Comparison of ENCODE assay signal across 21 cellular contexts in the genomic region with DNA sequence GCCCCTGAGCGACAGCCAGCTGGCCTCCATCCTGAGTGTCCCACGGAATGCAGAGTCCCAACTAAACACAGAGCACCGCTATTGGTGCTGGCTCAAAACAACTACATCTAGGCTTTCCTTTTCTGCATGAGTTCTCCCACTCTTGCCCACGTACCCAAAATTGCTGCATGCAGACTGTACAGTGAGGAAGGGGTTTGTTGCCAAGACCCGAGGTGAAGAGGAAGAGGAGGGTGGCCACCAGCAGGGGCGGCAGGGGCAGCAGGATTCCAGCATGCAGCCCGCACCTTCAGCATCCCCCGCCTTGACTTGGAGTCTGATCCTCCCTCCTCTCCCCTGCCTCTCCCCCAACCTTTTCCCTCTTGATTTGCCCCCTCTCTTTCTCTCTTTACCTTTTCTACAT. TPM values are rescaled to one million over a fixed set of nuclear protein-coding genes. Genes with fewer than 3 reads are reported as not detected.
DNase-seq lines count a peak whose midpoint lies in the region; TF ChIP-seq lines count a peak whose summit lies in the region.
"Had no signal": no experiment of that assay in that cellular context is flagged by ENCODE, and none has a peak within 500 bp of the region (broad histone marks: within the 10 kb centered on the region; RNA-seq: fewer than 3 reads in every experiment).

No MANE protein-coding gene starts in this region.

- 63% methylated on average over 4 of the region's 8 CpGs for WGBS in mammary epithelial cell (ENCODE audit: low coverage, missing lambda C conversion rate)
- 92% methylated on average over 8 of the region's 8 CpGs; no CpG with 5 or more reads in 1 of the 2 experiments for WGBS in endodermal cell (ENCODE audit: insufficient coverage in 1 of 2, insufficient read length in 1 of 2), 2 experiments
- WGBS in trophoblast cell (ENCODE audit: extremely low coverage, insufficient coverage, insufficient read length), result no CpG with 5 or more reads among the region's 8 CpGs

- H2BK5ac ChIP-seq in trophoblast cell (ENCODE audit: low read depth, low read length, poor library complexity), result no peak overlapping the region

- peaks cover 1% of the 10 kb centered on the region for H3K79me1 ChIP-seq in trophoblast cell (ENCODE audit: low read length)

- no peak for TF ChIP-seq CTCF in MCF 10A (IDR thresholded peaks at IDR 0.05; ENCODE audit: unreplicated experiment)
- TF ChIP-seq CTCF in mammary epithelial cell (conservative IDR thresholded peaks at IDR 0.05 in 1 of 2, IDR thresholded peaks at IDR 0.05 in 1 of 2; ENCODE audit: extremely low read depth in 1 of 2, insufficient read depth in 1 of 2, low read depth in 1 of 2, low read length in 2 of 2), result no peak
- no peak for TF ChIP-seq CTCF in endodermal cell (conservative IDR thresholded peaks at IDR 0.05)
- TF ChIP-seq CTCF in GM13976 (IDR thresholded peaks at IDR 0.05; ENCODE audit: borderline replicate concordance, control extremely low read depth, extremely low read depth, insufficient read depth, missing control alignments), result no peak

- no peak overlapping the region for H3K4ac ChIP-seq in trophoblast cell (ENCODE audit: low read depth, low read length)

- in situ Hi-C loops in mammary epithelial cell (cut with MboI; ENCODE audit: low sequenced_read_pairs in 2 of 2) (no loop called here), GM13976 (cut with MboI; ENCODE audit: low sequenced_read_pairs, unreplicated experiment) (loop anchor here (10.0 kb wide), 1 partner anchor 69 kb away; no protein-coding TSS in a partner anchor)

- DNase-seq in MCF 10A (ENCODE audit: unreplicated experiment) (no peak), mammary epithelial cell (no peak), endodermal cell (peak; percentile 23), trophoblast cell (no peak), HuH-7.5 (ENCODE audit: low spot score) (no peak), GM03348 (ENCODE audit: low spot score) (no peak), NCI-H510A (lab: John Stamatoyannopoulos, UW) (no peak), GM13976 (ENCODE audit: low spot score) (no peak)
- DNase-seq: CD4-positive, CD25-positive, alpha-beta regulatory T cell; COR-L47; DMS 273 treated with DMSO at 0.1 percent for 48 hours; DND-41; NCI-H1105 treated with DMSO at 0.1 percent for 48 hours; NCI-H1694; NCI-H2081 treated with DMSO at 0.1 percent for 48 hours; NCI-H446 treated with DMSO at 0.1 percent for 48 hours; SHP77 had no signal

- H3K27ac ChIP-seq in mammary epithelial cell (ENCODE audit: insufficient read depth, low read depth, low read length) (no peak overlapping the region), endodermal cell (ENCODE audit: low read depth, low read length) (no peak overlapping the region), trophoblast cell (ENCODE audit: low read depth, low read length) (no peak overlapping the region)
- H3K27ac ChIP-seq: 22Rv1, SK-N-MC had no signal

- no peak overlapping the region for H3K18ac ChIP-seq in trophoblast cell (ENCODE audit: low read length)

- H2AK5ac ChIP-seq in trophoblast cell (ENCODE audit: low read length), result no peak overlapping the region

- no peak overlapping the region for H2AFZ ChIP-seq in mammary epithelial cell (ENCODE audit: low read depth, low read length)
- no peak overlapping the region for H2AFZ ChIP-seq in trophoblast cell (ENCODE audit: insufficient read depth, low read length, poor library complexity)

- no peak overlapping the region for H2BK120ac ChIP-seq in trophoblast cell (ENCODE audit: insufficient read depth, low read length, poor library complexity)

- intact Hi-C loops in MCF 10A (cut with micrococcal nuclease), result no loop called here
- intact Hi-C loops in mammary epithelial cell (cut with micrococcal nuclease), result no loop called here

- peak overlapping the region; percentile 46 for H3K27ac Mint-ChIP-seq in MCF 10A (ENCODE audit: low read depth, unreplicated experiment)
- no peak overlapping the region for H3K27ac Mint-ChIP-seq in endodermal cell
- H3K27ac Mint-ChIP-seq: CD4-positive, CD25-positive, alpha-beta regulatory T cell had no signal

- H3K27me3 Mint-ChIP-seq in MCF 10A (ENCODE audit: insufficient read depth, unreplicated experiment) (no peaks in the 10 kb centered on the region), endodermal cell (ENCODE audit: insufficient read depth) (peaks cover 12% of the 10 kb centered on the region)

- no TSS peak for BruUV-seq in MCF 10A (replicated peaks; lab: Mats Ljungman, UMichigan)
- no TSS peak for BruUV-seq in mammary epithelial cell (replicated peaks; lab: Mats Ljungman, UMichigan)

- H4K91ac ChIP-seq in trophoblast cell (ENCODE audit: low read depth, low read length), result peak overlapping the region; percentile 15

- CTCF ChIA-PET in MCF 10A (lab: Yijun Ruan, JAX) (interaction anchor here (0.7 to 28.2 kb wide), 10 partner anchors 9 to 489 kb away, joined by 3 to 1438 read pairs (median 5); a partner anchor contains a TSS), mammary epithelial cell (lab: Charles Lee; ENCODE audit: low non-redundant PET) (no interaction called here)

- H3K79me2 ChIP-seq in mammary epithelial cell (ENCODE audit: insufficient read depth, low read length) (no peaks in the 10 kb centered on the region), trophoblast cell (ENCODE audit: control insufficient read depth, insufficient read depth, low read length, poor library complexity) (no peaks in the 10 kb centered on the region)

- no peak overlapping the region for H3K23ac ChIP-seq in trophoblast cell (ENCODE audit: low read length)

- H3K4me1 ChIP-seq in mammary epithelial cell (ENCODE audit: insufficient read depth, low read length) (peaks cover 13% of the 10 kb centered on the region), endodermal cell (ENCODE audit: control insufficient read depth, insufficient read depth, low read length) (no peaks in the 10 kb centered on the region), trophoblast cell (ENCODE audit: control insufficient read depth in 1 of 2, insufficient read depth in 2 of 2, low read length in 2 of 2) (peaks cover 20 to 22% of the 10 kb centered on the region in 2 experiments)

- H3K4me3 ChIP-seq in mammary epithelial cell (replicated peaks in 1 of 3; ENCODE audit: insufficient read depth in 1 of 3, low read depth in 2 of 3, low read length in 3 of 3) (no peak overlapping the region), endodermal cell (ENCODE audit: low read length) (no peak overlapping the region), trophoblast cell (ENCODE audit: low read depth, low read length) (no peak overlapping the region)
- H3K4me3 ChIP-seq: SK-N-MC had no signal

- H3K4me2 ChIP-seq in mammary epithelial cell (ENCODE audit: insufficient read depth, low read depth, low read length), result no peak overlapping the region
- no peak overlapping the region for H3K4me2 ChIP-seq in trophoblast cell (ENCODE audit: low read length)

- H4K8ac ChIP-seq in trophoblast cell (ENCODE audit: low read depth, low read length), result no peak overlapping the region

- H3K9me3 ChIP-seq in mammary epithelial cell (replicated peaks; ENCODE audit: insufficient read depth, low read length) (no peaks in the 10 kb centered on the region), endodermal cell (ENCODE audit: control insufficient read depth, low read length) (no peaks in the 10 kb centered on the region), trophoblast cell (ENCODE audit: insufficient read depth, low read depth, low read length) (no peaks in the 10 kb centered on the region)

- H3K4me3 Mint-ChIP-seq in MCF 10A (ENCODE audit: unreplicated experiment), result peak overlapping the region; percentile 17
- H3K4me3 Mint-ChIP-seq in endodermal cell, result no peak overlapping the region
- H3K4me3 Mint-ChIP-seq: CD4-positive, CD25-positive, alpha-beta regulatory T cell had no signal

- H2BK12ac ChIP-seq in trophoblast cell (ENCODE audit: low read length), result no peak overlapping the region

- no peaks in the 10 kb centered on the region for H3K9me3 Mint-ChIP-seq in MCF 10A (ENCODE audit: unreplicated experiment)
- no peaks in the 10 kb centered on the region for H3K9me3 Mint-ChIP-seq in endodermal cell
- H3K9me3 Mint-ChIP-seq: CD4-positive, CD25-positive, alpha-beta regulatory T cell had no signal

- H3K36me3 ChIP-seq in mammary epithelial cell (ENCODE audit: insufficient read depth, low read length) (no peaks in the 10 kb centered on the region), endodermal cell (ENCODE audit: control insufficient read depth, insufficient read depth, low read length) (no peaks in the 10 kb centered on the region), trophoblast cell (ENCODE audit: control insufficient read depth in 1 of 2, insufficient read depth in 2 of 2, low read length in 2 of 2) (no peaks in the 10 kb centered on the region)

- peaks cover 54% of the 10 kb centered on the region for H3K4me1 Mint-ChIP-seq in MCF 10A (ENCODE audit: insufficient read depth, unreplicated experiment)
- H3K4me1 Mint-ChIP-seq in endodermal cell, result no peaks in the 10 kb centered on the region
- H3K4me1 Mint-ChIP-seq: CD4-positive, CD25-positive, alpha-beta regulatory T cell had no signal

- dilution Hi-C loops in mammary epithelial cell (cut with HindIII; ENCODE audit: low sequenced_read_pairs), result no loop called here

- H3K14ac ChIP-seq in trophoblast cell (ENCODE audit: low read length), result no peak overlapping the region

- H3K27me3 ChIP-seq in mammary epithelial cell (ENCODE audit: insufficient read depth, low read length), result no peaks in the 10 kb centered on the region
- H3K27me3 ChIP-seq in endodermal cell (ENCODE audit: control insufficient read depth, insufficient read depth, low read length, poor library complexity, severe bottlenecking), result no peaks in the 10 kb centered on the region
- no peaks in the 10 kb centered on the region for H3K27me3 ChIP-seq in trophoblast cell (ENCODE audit: insufficient read depth, low read length)

- no peaks in the 10 kb centered on the region for H4K20me1 ChIP-seq in mammary epithelial cell (ENCODE audit: insufficient read depth, low read length)

- POLR2A ChIA-PET in MCF 10A (lab: Yijun Ruan, JAX), result interaction anchor here (0.5 to 5.1 kb wide), 13 partner anchors 9 to 625 kb away, joined by 3 to 46 read pairs (median 4); a partner anchor contains a TSS

- H3K9ac ChIP-seq in mammary epithelial cell (ENCODE audit: insufficient read depth, low read length) (no peak overlapping the region), endodermal cell (ENCODE audit: extremely low read depth, low read length, poor library complexity, severe bottlenecking) (no peak overlapping the region), trophoblast cell (ENCODE audit: low read length) (no peak overlapping the region)

- H4K12ac ChIP-seq in trophoblast cell (ENCODE audit: low read depth, low read length), result no peak overlapping the region

- H3K36me3 Mint-ChIP-seq in MCF 10A (ENCODE audit: insufficient read depth, unreplicated experiment) (peaks cover 20% of the 10 kb centered on the region), endodermal cell (ENCODE audit: low read depth) (no peaks in the 10 kb centered on the region)
- H3K36me3 Mint-ChIP-seq: CD4-positive, CD25-positive, alpha-beta regulatory T cell had no signal

RNA-seq across cellular contexts. Expression of a gene that starts 8.0 kb away (rescaled TPM):
- total RNA-seq in MCF 10A (2022) (86.4 and 126 TPM in 2 replicates), mammary epithelial cell (100 to 1,000 TPM in 1 of 2 donors, 10 to 100 TPM in 1; 95.5 to 606 TPM), endodermal cell (not detected)
- polyA plus RNA-seq in mammary epithelial cell, result 694 TPM
- polyA minus RNA-seq in mammary epithelial cell, result 47.9 TPM
- polyA plus RNA-seq in endodermal cell (2013, experiment 1 of 2), result not detected
- not detected for polyA plus RNA-seq in endodermal cell (2013, experiment 2 of 2)
- 1.0 and 1.1 TPM in 2 replicates for polyA plus RNA-seq in trophoblast cell (2013)
- total RNA-seq: CD4-positive, CD25-positive, alpha-beta regulatory T cell had no signal
- polyA plus RNA-seq: AG04450 had no signal

RNA-seq across cellular contexts. Expression of a gene that starts 9.7 kb away (rescaled TPM):
- total RNA-seq in MCF 10A (2022) (not detected in 2 replicates), mammary epithelial cell (under 1 TPM in 1 of 2 donors, not detected in 1; 0.66 TPM), endodermal cell (not detected)
- 1.0 TPM for polyA plus RNA-seq in mammary epithelial cell
- not detected for polyA minus RNA-seq in mammary epithelial cell
- not detected for polyA plus RNA-seq in endodermal cell (2013, experiment 1 of 2)
- not detected for polyA plus RNA-seq in endodermal cell (2013, experiment 2 of 2)
- polyA plus RNA-seq in trophoblast cell (2013), result not detected in 2 replicates
- total RNA-seq: CD4-positive, CD25-positive, alpha-beta regulatory T cell; G401 had no signal
- polyA plus RNA-seq: AG04450 had no signal

RNA-seq across cellular contexts. Expression of a gene that starts 17.1 kb away (rescaled TPM):
- total RNA-seq in MCF 10A (2022), result not detected in 2 replicates
- total RNA-seq in mammary epithelial cell, result under 1 TPM; 0.17 to 0.87 TPM
- 0.11 TPM for polyA plus RNA-seq in mammary epithelial cell
- not detected for polyA minus RNA-seq in mammary epithelial cell
- total RNA-seq in endodermal cell, result not detected
- polyA plus RNA-seq in endodermal cell (2013, experiment 1 of 2), result not detected
- polyA plus RNA-seq in endodermal cell (2013, experiment 2 of 2), result not detected
- 3.6 and 3.8 TPM in 2 replicates for polyA plus RNA-seq in trophoblast cell (2013)
- total RNA-seq: G401 had no signal
- polyA plus RNA-seq: AG04450 had no signal

RNA-seq across cellular contexts. Expression of a gene that starts 25.2 kb away (rescaled TPM):
- total RNA-seq in MCF 10A (2022), result 46.9 and 80.4 TPM in 2 replicates
- total RNA-seq in mammary epithelial cell, result 100 to 1,000 TPM in 1 of 2 donors, 1 to 10 TPM in 1; 4.0 to 363 TPM
- 133 TPM for polyA plus RNA-seq in mammary epithelial cell
- 9.8 TPM for polyA minus RNA-seq in mammary epithelial cell
- total RNA-seq in endodermal cell, result not detected
- not detected for polyA plus RNA-seq in endodermal cell (2013, experiment 1 of 2)
- not detected for polyA plus RNA-seq in endodermal cell (2013, experiment 2 of 2)
- not detected in 2 replicates for polyA plus RNA-seq in trophoblast cell (2013)
- total RNA-seq: CD4-positive, CD25-positive, alpha-beta regulatory T cell; G401 had no signal
- polyA plus RNA-seq: AG04450 had no signal

RNA-seq across cellular contexts. Expression of a gene that starts 50.6 kb away (rescaled TPM):
- total RNA-seq in MCF 10A (2022), result not detected in 2 replicates
- not detected for total RNA-seq in mammary epithelial cell
- not detected for polyA plus RNA-seq in mammary epithelial cell
- not detected for polyA minus RNA-seq in mammary epithelial cell
- not detected for total RNA-seq in endodermal cell
- not detected for polyA plus RNA-seq in endodermal cell (2013, experiment 1 of 2)
- not detected for polyA plus RNA-seq in endodermal cell (2013, experiment 2 of 2)
- polyA plus RNA-seq in trophoblast cell (2013), result not detected in 2 replicates
- total RNA-seq: CD4-positive, CD25-positive, alpha-beta regulatory T cell; G401 had no signal
- polyA plus RNA-seq: AG04450; CD4-positive, CD25-positive, alpha-beta regulatory T cell had no signal

Comparison
In these comparisons a context has a peak if more than half of its experiments do, and no peak if none do; other contexts are left out.
1. RNA of a gene that starts 8.0 kb away (total RNA-seq): 95.5 to 606 TPM in mammary epithelial cell and 86.4 to 126 TPM in MCF 10A; not detected in endodermal cell; every median in the first group is over 10 times any median in the second.